Comparison of ENCODE assay signal across 7 cellular contexts in genomic region chr20:52175840-52176239, GRCh38.
"Had no signal": no experiment of that assay in that cellular context is flagged by ENCODE, and none has a peak within 500 bp of the region (broad histone marks: within the 10 kb centered on the region; RNA-seq: fewer than 3 reads in every experiment).

No MANE protein-coding gene starts in this region.

- H3K9me3 Mint-ChIP-seq: GM23338 had no signal

- H3K4me2 ChIP-seq: GM23338 had no signal

- H3K4me1 Mint-ChIP-seq: GM23338 had no signal

- ATAC-seq: GM23338 had no signal

- DNase-seq: HCEC 1CT, IMR-90, KBM-7 had no signal

- H2AFZ ChIP-seq: GM23338 had no signal

- H3K4me3 Mint-ChIP-seq: GM23338 had no signal

- FAIRE-seq: H1, H54, HTR-8/SVneo had no signal

- H3K4me3 ChIP-seq: GM23338 had no signal

- H3K27ac Mint-ChIP-seq: GM23338 had no signal
